19 cellular contexts compared by ENCODE assay signal in the genomic region with DNA sequence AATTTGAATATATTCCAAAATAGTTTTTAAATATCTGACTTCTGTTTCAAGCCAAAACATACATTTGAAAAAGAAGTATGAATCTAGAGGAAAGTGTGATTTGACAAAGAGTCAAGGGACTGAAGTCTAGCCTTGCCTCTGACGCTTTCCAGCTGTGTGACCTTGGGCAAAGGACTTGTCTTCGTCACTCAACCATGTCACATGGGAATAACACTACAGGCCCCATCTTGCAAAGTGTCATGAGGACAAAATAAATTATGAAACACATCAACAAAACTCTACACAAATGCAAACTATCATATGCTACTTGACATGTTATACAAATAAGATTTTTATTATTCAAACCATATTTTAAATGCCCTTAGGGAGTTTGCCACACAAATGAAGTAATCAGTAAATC.
DNase-seq lines count a peak whose midpoint lies in the region; ATAC-seq, FAIRE-seq and TF ChIP-seq lines count a peak whose summit lies in the region.
"Had no signal": no experiment of that assay in that cellular context is flagged by ENCODE, and none has a peak within 500 bp of the region (broad histone marks: within the 10 kb centered on the region; RNA-seq: fewer than 3 reads in every experiment).

No MANE protein-coding gene starts in this region.

- H2BK20ac ChIP-seq in IMR-90 (ENCODE audit: low read depth, low read length): no peak overlapping the region

- no peak overlapping the region for H2AK5ac ChIP-seq in IMR-90 (ENCODE audit: low read depth, low read length)

- H3K79me2 ChIP-seq in OCI-LY3 (ENCODE audit: low read length): no peaks in the 10 kb centered on the region

- H2AFZ ChIP-seq in IMR-90 (replicated peaks; ENCODE audit: low read length, poor library complexity): no peak overlapping the region
- H2AFZ ChIP-seq in OCI-LY3 (ENCODE audit: low read depth, low read length): no peak overlapping the region

- DNase-seq in IMR-90 (no peak), Right ventricle myocardium superior (no peak), left kidney (ENCODE audit: low read depth, low spot score) (peak; percentile 77), NCI-H128 (lab: John Stamatoyannopoulos, UW; ENCODE audit: unreplicated experiment) (no peak), cerebellar nuclear complex (lab: John Stamatoyannopoulos, UW) (no peak), D721Med (ENCODE audit: insufficient read length, low spot score) (no peak), KBM-7 (no peak)
- DNase-seq: COR-L47; GOT3; NCI-H1092; NCI-H1694; NCI-H2171 treated with DMSO at 0.1 percent for 48 hours; NCI-H510A treated with DMSO at 0.1 percent for 48 hours; NK-92 treated with Interleukin-12 subunit alpha and Interleukin-12 subunit beta, amount 100 ng/mL, for 24 hours had no signal

- no peak overlapping the region for H3K4ac ChIP-seq in IMR-90 (ENCODE audit: low read depth, low read length)

- no peak overlapping the region for H4K5ac ChIP-seq in IMR-90 (ENCODE audit: low read depth, low read length)

- no peak overlapping the region for H3K56ac ChIP-seq in IMR-90 (ENCODE audit: extremely low read depth, insufficient read depth, low read length)

- no peak overlapping the region for H2BK120ac ChIP-seq in IMR-90 (ENCODE audit: low read depth, low read length)

- no peak for TF ChIP-seq RAD21 in IMR-90 (IDR thresholded peaks at IDR 0.05; ENCODE audit: low read length)

- H4K8ac ChIP-seq in IMR-90 (ENCODE audit: low read depth in 2 of 2, low read length in 2 of 2): peak overlapping the region in 1 of 2 experiments; percentile 34; a peak in 1 of 4 replicates

- H3K4me2 ChIP-seq in IMR-90 (ENCODE audit: low read depth, low read length) (no peak overlapping the region), OCI-LY3 (ENCODE audit: low read length) (peak overlapping the region; percentile 10; the same call in 1 of the 2 replicates)
- H3K4me2 ChIP-seq: A549 had no signal

- dilution Hi-C loops in IMR-90 (cut with HindIII; ENCODE audit: low sequenced_read_pairs, unreplicated experiment): no loop called here

- in situ Hi-C loops in IMR-90 (cut with MboI; ENCODE audit: low sequenced_read_pairs): no loop called here
- in situ Hi-C loops in KBM-7 (cut with MboI; ENCODE audit: low pct_unique_long_range_greater_than_20kb, low sequenced_read_pairs): no loop called here

- no peak overlapping the region for H3K23ac ChIP-seq in IMR-90 (ENCODE audit: low read depth, low read length)

- no peak overlapping the region for H2BK5ac ChIP-seq in IMR-90 (ENCODE audit: low read depth, low read length, poor library complexity, severe bottlenecking)

- no peaks in the 10 kb centered on the region for H3K27me3 ChIP-seq in IMR-90 (ENCODE audit: control insufficient read depth, insufficient read depth, low read length)
- no peaks in the 10 kb centered on the region for H3K27me3 ChIP-seq in OCI-LY3 (ENCODE audit: low read depth, low read length)

- no peak overlapping the region for H3K9ac ChIP-seq in IMR-90 (ENCODE audit: low read depth, low read length)
- H3K9ac ChIP-seq in OCI-LY3 (ENCODE audit: low read length): no peak overlapping the region

- no peak overlapping the region for H2AK9ac ChIP-seq in IMR-90 (replicated peaks; ENCODE audit: low read depth, low read length, poor library complexity)

- BruUV-seq in IMR-90 (replicated peaks; lab: Mats Ljungman, UMichigan): no TSS peak

- no peak for TF ChIP-seq POLR2A in IMR-90 (IDR thresholded peaks at IDR 0.05; ENCODE audit: low read depth, low read length)

- no peak for FAIRE-seq in D721Med (lab: Jason Lieb, UNC)
- FAIRE-seq: A549, HTR-8/SVneo had no signal

- TF ChIP-seq CTCF in IMR-90 (conservative IDR thresholded peaks at IDR 0.05; ENCODE audit: low read depth, low read length): no peak
- TF ChIP-seq CTCF in OCI-LY3 (IDR thresholded peaks at IDR 0.05; ENCODE audit: low read depth, low read length): no peak
- no peak for TF ChIP-seq CTCF in D721Med (IDR thresholded peaks at IDR 0.05; ENCODE audit: insufficient read depth, missing control alignments)

- H4K91ac ChIP-seq in IMR-90 (ENCODE audit: insufficient read depth, low read depth, low read length): no peak overlapping the region

- H3K4me1 ChIP-seq in IMR-90 (ENCODE audit: control insufficient read depth, insufficient read depth, low read length) (peaks cover 2% of the 10 kb centered on the region; the same call in 1 of the 2 replicates), OCI-LY3 (ENCODE audit: low read length) (peaks cover 51% of the 10 kb centered on the region)
- H3K4me1 ChIP-seq: A549 had no signal

- H3K9me3 ChIP-seq in IMR-90 (ENCODE audit: control insufficient read depth, insufficient read depth, low read length) (no peaks in the 10 kb centered on the region), OCI-LY3 (ENCODE audit: insufficient read depth, low read length) (peaks cover 8% of the 10 kb centered on the region; the same call in 1 of the 2 replicates)
- H3K9me3 ChIP-seq: A549 had no signal

- H3K36me3 ChIP-seq in IMR-90 (ENCODE audit: control insufficient read depth, insufficient read depth, low read length) (no peaks in the 10 kb centered on the region), OCI-LY3 (replicated peaks; ENCODE audit: low read depth, low read length) (peaks cover 8% of the 10 kb centered on the region)

- no peak overlapping the region for H2BK15ac ChIP-seq in IMR-90 (ENCODE audit: low read depth, low read length)

- H3K79me1 ChIP-seq in IMR-90 (ENCODE audit: low read depth in 1 of 2, low read length in 2 of 2): no peaks in the 10 kb centered on the region

- H3K14ac ChIP-seq in IMR-90 (replicated peaks; ENCODE audit: low read depth, low read length): no peak overlapping the region

- H3K27ac ChIP-seq in IMR-90 (ENCODE audit: insufficient read depth, low read length) (0 out of 2 replicates have a peak overlapping the region, but pooled peaks have one; percentile 43), OCI-LY3 (ENCODE audit: low read length) (no peak overlapping the region)
- H3K27ac ChIP-seq: A549, C4-2B, RWPE1 had no signal

- no peak for ATAC-seq in IMR-90 (ENCODE audit: low read depth)
- peak; percentile 89 for ATAC-seq in Right ventricle myocardium superior (ENCODE audit: poor library complexity)
- ATAC-seq: A549 had no signal

- intact Hi-C loops in IMR-90 (cut with micrococcal nuclease): no loop called here
- intact Hi-C loops in Right ventricle myocardium superior (cut with DNase I): no loop called here

- POLR2A ChIA-PET in IMR-90 (lab: Charles Lee; ENCODE audit: unreplicated experiment): no interaction called here

- H4K20me1 ChIP-seq in IMR-90 (ENCODE audit: insufficient read depth, low read length): no peaks in the 10 kb centered on the region
- H4K20me1 ChIP-seq in OCI-LY3 (ENCODE audit: insufficient read depth, low read length): no peaks in the 10 kb centered on the region

- H3K18ac ChIP-seq in IMR-90 (ENCODE audit: low read depth, low read length): peak overlapping the region; percentile 16

- CTCF ChIA-PET in IMR-90 (lab: Yijun Ruan, JAX): no interaction called here

- H3K4me3 ChIP-seq in IMR-90 (ENCODE audit: insufficient read depth, low read depth, low read length) (no peak overlapping the region), OCI-LY3 (ENCODE audit: low read length) (no peak overlapping the region)
- H3K4me3 ChIP-seq: A549 had no signal

- H3K9me1 ChIP-seq in IMR-90 (ENCODE audit: insufficient read depth, low read length): no peaks in the 10 kb centered on the region

- no CpG with 5 or more reads among the region's 2 CpGs for WGBS in IMR-90 (ENCODE audit: extremely low coverage in 2 of 2, insufficient read length in 1 of 2), 2 experiments

TF ChIP-seq in IMR-90, 13 proteins besides CTCF, POLR2A, EP300 and RAD21:
- no peak for TF ChIP-seq FOS (IDR thresholded peaks at IDR 0.05; ENCODE audit: low read depth, low read length)
- no peak for TF ChIP-seq MXI1 (IDR thresholded peaks at IDR 0.05; ENCODE audit: borderline replicate concordance, low read depth, low read length)
- TF ChIP-seq BHLHE40 (IDR thresholded peaks at IDR 0.05; ENCODE audit: low read depth, low read length): no peak
- TF ChIP-seq CHD1 (IDR thresholded peaks at IDR 0.05; ENCODE audit: low read depth, low read length): no peak
- no peak for TF ChIP-seq NFE2L2 (IDR thresholded peaks at IDR 0.05; ENCODE audit: low read depth, low read length)
- no peak for TF ChIP-seq CEBPB (IDR thresholded peaks at IDR 0.05; ENCODE audit: low read depth, low read length)
- no peak for TF ChIP-seq ELK1 (IDR thresholded peaks at IDR 0.05; ENCODE audit: borderline replicate concordance, low read depth, low read length)
- no peak for TF ChIP-seq RFX5 (IDR thresholded peaks at IDR 0.05; ENCODE audit: low read depth, low read length)
- no peak for TF ChIP-seq SMC3 (IDR thresholded peaks at IDR 0.05; ENCODE audit: low read depth, low read length)
- no peak for TF ChIP-seq USF2 (IDR thresholded peaks at IDR 0.05; ENCODE audit: low read depth, low read length)
- TF ChIP-seq MAZ (IDR thresholded peaks at IDR 0.05; ENCODE audit: borderline replicate concordance, low read depth, low read length): no peak
- no peak for TF ChIP-seq MAFK (IDR thresholded peaks at IDR 0.05; ENCODE audit: low read depth, low read length)
- TF ChIP-seq RCOR1 (IDR thresholded peaks at IDR 0.05; ENCODE audit: insufficient replicate concordance, low read length): no peak
